Comparison of ENCODE assay signal across 1 cellular context in genomic region chr6:83065511-83066192, GRCh38.
A peak's percentile ranks its signal among the peaks of the same experiment; 100 is the strongest.
TF ChIP-seq lines count a peak whose summit lies in the region.

TSS of gene UBE3D (minus strand) at chr6:83065841. CDS start at chr6:83065718, 123 bp downstream.

TF ChIP-seq in HepG2, 621 proteins besides CTCF, POLR2A, EP300 and RAD21 (continued from another document and continues in another):
- TF ChIP-seq ZBTB34 (CRISPR knock-in tag; IDR thresholded peaks at IDR 0.05) (peak; percentile 69; the same call in 1 of the 2 replicates), FOXA3 (CRISPR knock-in tag; IDR thresholded peaks at IDR 0.05) (peak; percentile 75), POLR2AphosphoS2 (IDR thresholded peaks at IDR 0.05; ENCODE audit: low read depth, low read length) (no peak), GATAD1 (CRISPR knock-in tag; IDR thresholded peaks at IDR 0.05) (peak; percentile 84), ZNF724P (CRISPR knock-in tag; IDR thresholded peaks at IDR 0.05; ENCODE audit: borderline replicate concordance) (peak; percentile 78; the same call in 1 of the 2 replicates), ZNF12 (CRISPR knock-in tag; IDR thresholded peaks at IDR 0.05) (no peak), TIGD3 (CRISPR knock-in tag; IDR thresholded peaks at IDR 0.05; ENCODE audit: borderline replicate concordance) (no peak), TGIF2 (CRISPR knock-in tag; IDR thresholded peaks at IDR 0.05) (peak; percentile 71; the same call in 1 of the 2 replicates), HDAC1 (CRISPR knock-in tag; IDR thresholded peaks at IDR 0.05) (peak; percentile 76), NFE2L1 (CRISPR knock-in tag; IDR thresholded peaks at IDR 0.05; ENCODE audit: borderline replicate concordance) (no peak), ZSCAN20 (CRISPR knock-in tag; IDR thresholded peaks at IDR 0.05; ENCODE audit: borderline replicate concordance) (no peak), AKNA (CRISPR knock-in tag; IDR thresholded peaks at IDR 0.05; ENCODE audit: borderline replicate concordance) (no peak), NR2C2 (CRISPR knock-in tag; IDR thresholded peaks at IDR 0.05; ENCODE audit: borderline replicate concordance) (peak; percentile 94), ZBTB43 (CRISPR knock-in tag; conservative IDR thresholded peaks at IDR 0.05) (no peak; the same call in 1 of the 2 replicates), ZFP91 (CRISPR knock-in tag; IDR thresholded peaks at IDR 0.05; ENCODE audit: borderline replicate concordance) (peak; percentile 85; the same call in 1 of the 2 replicates), ARNTL (CRISPR knock-in tag; IDR thresholded peaks at IDR 0.05) (peak; percentile 95), GPBP1L1 (CRISPR knock-in tag; IDR thresholded peaks at IDR 0.05) (no peak), E2F2 (CRISPR knock-in tag; IDR thresholded peaks at IDR 0.05; ENCODE audit: borderline replicate concordance) (no peak), IRF2 (CRISPR knock-in tag; IDR thresholded peaks at IDR 0.05) (peak; percentile 72; the same call in 1 of the 2 replicates), MLXIP (CRISPR knock-in tag; IDR thresholded peaks at IDR 0.05; ENCODE audit: borderline replicate concordance) (no peak), ZSCAN25 (CRISPR knock-in tag; IDR thresholded peaks at IDR 0.05) (peak; percentile 62; the same call in 1 of the 2 replicates), GLI4 (CRISPR knock-in tag; IDR thresholded peaks at IDR 0.05; ENCODE audit: borderline replicate concordance) (no peak), KLF9 (CRISPR knock-in tag; IDR thresholded peaks at IDR 0.05; ENCODE audit: low read depth) (no peak), SNRNP70 (IDR thresholded peaks at IDR 0.05; ENCODE audit: low read depth, low read length) (no peak), RELA (CRISPR knock-in tag; IDR thresholded peaks at IDR 0.05) (0 out of 2 replicates have a peak, but pooled peaks have one; percentile 35), ZBED4 (CRISPR knock-in tag; IDR thresholded peaks at IDR 0.05; ENCODE audit: borderline replicate concordance) (peak; percentile 100), ATF1 (CRISPR knock-in tag; IDR thresholded peaks at IDR 0.05) (no peak), RORA (CRISPR knock-in tag; IDR thresholded peaks at IDR 0.05) (0 out of 2 replicates have a peak, but pooled peaks have one; percentile 69), HBP1 (CRISPR knock-in tag; IDR thresholded peaks at IDR 0.05; ENCODE audit: low read depth) (peak; percentile 90; the same call in 1 of the 2 replicates), MTF1 (CRISPR knock-in tag; IDR thresholded peaks at IDR 0.05) (no peak), ZNF678 (CRISPR knock-in tag; IDR thresholded peaks at IDR 0.05) (peak; percentile 77), ZNF850 (CRISPR knock-in tag; conservative IDR thresholded peaks at IDR 0.05) (no peak), RFXAP (CRISPR knock-in tag; IDR thresholded peaks at IDR 0.05; ENCODE audit: borderline replicate concordance) (peak; percentile 79; the same call in 1 of the 2 replicates), STAT5B (CRISPR knock-in tag; IDR thresholded peaks at IDR 0.05) (no peak), CC2D1A (CRISPR knock-in tag; IDR thresholded peaks at IDR 0.05) (no peak), ZNF510 (CRISPR knock-in tag; IDR thresholded peaks at IDR 0.05; ENCODE audit: low read depth) (peak; percentile 82; the same call in 1 of the 2 replicates)
